Comparison of ENCODE assay signal across 31 cellular contexts in the genomic region with DNA sequence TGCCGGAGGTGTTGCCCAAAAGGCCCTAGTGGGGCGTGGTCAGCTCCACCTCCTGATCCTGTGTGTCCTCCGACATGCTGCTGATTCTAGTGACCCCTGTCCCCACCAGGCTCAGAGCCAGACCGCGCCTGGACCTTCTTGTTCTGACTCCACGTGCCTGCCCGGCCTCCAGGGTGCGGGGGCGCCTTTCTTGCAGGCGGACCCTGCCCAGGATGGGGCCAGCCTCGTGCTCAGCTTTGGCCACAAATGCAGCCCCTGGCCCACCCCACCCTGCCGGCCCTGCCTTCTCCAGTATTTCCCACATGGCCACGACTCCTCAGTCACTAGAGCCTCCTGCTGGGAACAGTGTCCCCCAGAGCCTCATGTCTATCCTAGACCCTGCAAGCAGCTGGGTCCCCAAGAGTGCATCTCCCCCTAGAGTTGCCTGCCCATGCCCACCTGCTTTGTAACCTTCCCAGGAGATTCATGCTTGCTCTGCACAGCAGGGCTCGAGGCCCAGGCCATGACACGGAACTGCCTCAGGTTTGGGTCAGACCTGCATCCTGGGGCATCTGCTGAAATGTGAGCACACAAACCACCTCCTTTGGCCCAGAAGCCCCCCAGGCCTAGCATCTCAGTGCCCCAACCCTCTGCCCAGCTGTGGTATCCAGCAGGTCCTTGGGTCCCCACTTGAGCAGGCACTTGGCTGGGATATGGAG. TPM values are rescaled to one million over a fixed set of nuclear protein-coding genes. Genes with fewer than 3 reads are reported as not detected.
DNase-seq lines count a peak whose midpoint lies in the region; ATAC-seq, FAIRE-seq and TF ChIP-seq lines count a peak whose summit lies in the region.
"Had no signal": no experiment of that assay in that cellular context is flagged by ENCODE, and none has a peak within 500 bp of the region (broad histone marks: within the 10 kb centered on the region; RNA-seq: fewer than 3 reads in every experiment).

No MANE protein-coding gene starts in this region.

- no peaks in the 10 kb centered on the region for H3K36me3 Mint-ChIP-seq in natural killer cell treated with Interleukin-12 subunit alpha and Interleukin-12 subunit beta and Interleukin-15 and Interleukin-18, amount 100 ng/mL, for 72 hours
- no peaks in the 10 kb centered on the region for H3K36me3 Mint-ChIP-seq in natural killer cell
- H3K36me3 Mint-ChIP-seq in neural crest cell (ENCODE audit: low read depth): no peaks in the 10 kb centered on the region

- H3K9me3 ChIP-seq in kidney (ENCODE audit: control insufficient read depth in 1 of 2, low read length in 2 of 2): no peaks in the 10 kb centered on the region
- H3K9me3 ChIP-seq: BE2C, gastroesophageal sphincter, testis had no signal

- no peaks in the 10 kb centered on the region for H3K27me3 Mint-ChIP-seq in natural killer cell treated with Interleukin-12 subunit alpha and Interleukin-12 subunit beta and Interleukin-15 and Interleukin-18, amount 100 ng/mL, for 72 hours
- H3K27me3 Mint-ChIP-seq in natural killer cell (ENCODE audit: low read depth in 2 of 2) (no peaks in the 10 kb centered on the region), neural crest cell (ENCODE audit: low read depth) (peaks cover 3% of the 10 kb centered on the region)
- H3K27me3 Mint-ChIP-seq: activated naive CD4-positive, alpha-beta T cell treated with anti-CD3 and anti-CD28 coated beads, Interleukin-2, amount 50 U/mL, for 24 hours; IgD-negative memory B cell; T-cell had no signal

- peaks cover 0 to 4% of the 10 kb centered on the region in 2 donors for H3K36me3 ChIP-seq in kidney (ENCODE audit: control insufficient read depth in 1 of 2, insufficient read depth in 2 of 2, low read length in 2 of 2)
- H3K36me3 ChIP-seq: BE2C, WERI-Rb-1 had no signal

- no peak overlapping the region for H3K9ac ChIP-seq in kidney (ENCODE audit: low read length in 2 of 2)

- intact Hi-C loops in natural killer cell (cut with micrococcal nuclease): no loop called here
- intact Hi-C loops in kidney (cut with DNase I): no loop called here

- no peak overlapping the region for H3K4me3 Mint-ChIP-seq in natural killer cell treated with Interleukin-12 subunit alpha and Interleukin-12 subunit beta and Interleukin-15 and Interleukin-18, amount 100 ng/mL, for 72 hours
- H3K4me3 Mint-ChIP-seq in natural killer cell (no peak overlapping the region), neural crest cell (peak overlapping the region; percentile 38)
- H3K4me3 Mint-ChIP-seq: activated naive CD4-positive, alpha-beta T cell treated with anti-CD3 and anti-CD28 coated beads, Interleukin-2, amount 50 U/mL, for 24 hours had no signal

- no peak for ATAC-seq in natural killer cell treated with Interleukin-12 subunit alpha and Interleukin-12 subunit beta and Interleukin-15 and Interleukin-18, amount 100 ng/mL, for 72 hours
- no peak for ATAC-seq in natural killer cell
- ATAC-seq: gastroesophageal sphincter had no signal

- H3K4me3 ChIP-seq in kidney (ENCODE audit: low read length in 2 of 2) (no peak overlapping the region), foreskin fibroblast (ENCODE audit: low read depth in 1 of 2, low read length in 2 of 2) (no peak overlapping the region)
- H3K4me3 ChIP-seq: hepatocyte had no signal

- H3K27ac ChIP-seq in kidney (ENCODE audit: low read depth in 2 of 2, low read length in 2 of 2): peak overlapping the region; percentile 37 to 80
- H3K27ac ChIP-seq: gastroesophageal sphincter, hepatocyte, testis, WERI-Rb-1 had no signal

- H3K27ac Mint-ChIP-seq in natural killer cell treated with Interleukin-12 subunit alpha and Interleukin-12 subunit beta and Interleukin-15 and Interleukin-18, amount 100 ng/mL, for 72 hours: no peak overlapping the region
- H3K27ac Mint-ChIP-seq in natural killer cell (no peak overlapping the region), neural crest cell (ENCODE audit: unreplicated experiment) (no peak overlapping the region)
- H3K27ac Mint-ChIP-seq: activated naive CD4-positive, alpha-beta T cell treated with anti-CD3 and anti-CD28 coated beads, Interleukin-2, amount 50 U/mL, for 24 hours; activated T-helper 2 cell treated with anti-CD3 and anti-CD28 coated beads, Interferon-gamma antibody, Interleukin-2, Interleukin-4, amounts not matched to agents 10 μg/mL and 5 μg/mL and 100 μg/mL, durations not matched to agents 14 hours and 24 hours and 36 hours; T-cell had no signal

- peak; percentile 56 for DNase-seq in natural killer cell treated with Interleukin-12 subunit alpha and Interleukin-12 subunit beta and Interleukin-15 and Interleukin-18, amount 100 ng/mL, for 72 hours (ENCODE audit: low spot score)
- DNase-seq in natural killer cell (no peak), kidney (no peak), neural crest cell (ENCODE audit: low read depth, low spot score) (no peak), amygdala (lab: John Stamatoyannopoulos, UW) (no peak), NCI-H146 (lab: John Stamatoyannopoulos, UW) (no peak), foreskin fibroblast (no peak)
- no peak for DNase-seq in stimulated activated CD4-positive, alpha-beta T cell treated with anti-CD3 and anti-CD28 coated beads, Interleukin-15, amount 100 ng/mL, for 24 hours
- DNase-seq: activated T-cell treated with anti-CD3 and anti-CD28 coated beads for 4 hours, amniotic stem cell, DMS153, left cardiac atrium, mesendoderm, NCI-H1694, NCI-H446 treated with DMSO at 0.1 percent for 48 hours, NCI-H774, occipital lobe, testis, WERI-Rb-1 had no signal

- FAIRE-seq in kidney (lab: Jason Lieb, UNC): no peak
- FAIRE-seq: A204.1, GM12891, RCC 7860, urothelium cell line had no signal

- no peak for TF ChIP-seq CTCF in natural killer cell (IDR thresholded peaks at IDR 0.05)
- TF ChIP-seq CTCF in kidney (IDR thresholded peaks at IDR 0.05; ENCODE audit: borderline replicate concordance, extremely low read depth, insufficient read depth): no peak
- TF ChIP-seq CTCF in neural crest cell (conservative IDR thresholded peaks at IDR 0.05): no peak
- no peak for TF ChIP-seq CTCF in foreskin fibroblast (IDR thresholded peaks at IDR 0.05; ENCODE audit: low read depth, low read length)

- H3K9me3 Mint-ChIP-seq in natural killer cell treated with Interleukin-12 subunit alpha and Interleukin-12 subunit beta and Interleukin-15 and Interleukin-18, amount 100 ng/mL, for 72 hours: no peaks in the 10 kb centered on the region
- H3K9me3 Mint-ChIP-seq in natural killer cell (no peaks in the 10 kb centered on the region), neural crest cell (no peaks in the 10 kb centered on the region)
- H3K9me3 Mint-ChIP-seq: activated naive CD4-positive, alpha-beta T cell treated with anti-CD3 and anti-CD28 coated beads, Interleukin-2, amount 50 U/mL, for 24 hours; activated T-helper 2 cell treated with anti-CD3 and anti-CD28 coated beads, Interferon-gamma antibody, Interleukin-2, Interleukin-4, amounts not matched to agents 10 μg/mL and 5 μg/mL and 100 μg/mL, durations not matched to agents 14 hours and 24 hours and 36 hours; IgD-negative memory B cell; T-cell had no signal

- H3K4me1 Mint-ChIP-seq in natural killer cell treated with Interleukin-12 subunit alpha and Interleukin-12 subunit beta and Interleukin-15 and Interleukin-18, amount 100 ng/mL, for 72 hours (ENCODE audit: low read depth in 2 of 2): peaks cover 0 to 11% of the 10 kb centered on the region in 2 donors
- H3K4me1 Mint-ChIP-seq in natural killer cell (peaks cover 0 to 27% of the 10 kb centered on the region in 2 donors), neural crest cell (peaks cover 26% of the 10 kb centered on the region)
- H3K4me1 Mint-ChIP-seq: activated naive CD4-positive, alpha-beta T cell treated with anti-CD3 and anti-CD28 coated beads, Interleukin-2, amount 50 U/mL, for 24 hours had no signal

- H3K4me1 ChIP-seq in kidney (ENCODE audit: control insufficient read depth in 1 of 2, insufficient read depth in 1 of 2, low read depth in 1 of 2, low read length in 2 of 2): peaks cover 2 to 3% of the 10 kb centered on the region in 2 donors

RNA-seq across cellular contexts. Expression of a gene that starts 27.0 kb away (rescaled TPM):
- 10 to 100 TPM; 22.0 to 38.1 TPM for total RNA-seq in natural killer cell treated with Interleukin-12 subunit alpha and Interleukin-12 subunit beta and Interleukin-15 and Interleukin-18, amount 100 ng/mL, for 72 hours
- total RNA-seq in natural killer cell (10 to 100 TPM; 13.9 to 16.5 (median 14.2) TPM), kidney (23.9 TPM), neural crest cell (42.8 and 44.8 TPM in 2 replicates)
- polyA plus RNA-seq in kidney (ENCODE audit: insufficient read depth, low read depth, low replicate concordance): 37.1 TPM

RNA-seq across cellular contexts. Expression of a gene that starts 47.5 kb away (rescaled TPM):
- 10 to 100 TPM; 18.3 to 22.8 TPM for total RNA-seq in natural killer cell treated with Interleukin-12 subunit alpha and Interleukin-12 subunit beta and Interleukin-15 and Interleukin-18, amount 100 ng/mL, for 72 hours
- total RNA-seq in natural killer cell (10 to 100 TPM; 34.6 to 50.3 (median 41.8) TPM), kidney (9.7 TPM), neural crest cell (10.5 and 11.1 TPM in 2 replicates)
- polyA plus RNA-seq in kidney (ENCODE audit: insufficient read depth, low read depth, low replicate concordance): 70.7 TPM

RNA-seq across cellular contexts. Expression of a gene that starts 58.8 kb away (rescaled TPM):
- total RNA-seq in natural killer cell treated with Interleukin-12 subunit alpha and Interleukin-12 subunit beta and Interleukin-15 and Interleukin-18, amount 100 ng/mL, for 72 hours: 1 to 10 TPM; 2.4 to 5.9 TPM
- 1 to 10 TPM; 4.7 to 7.0 (median 5.6) TPM for total RNA-seq in natural killer cell
- total RNA-seq in kidney: 3.4 TPM
- polyA plus RNA-seq in kidney (ENCODE audit: insufficient read depth, low read depth, low replicate concordance): 0.47 TPM
- 1.4 and 1.5 TPM in 2 replicates for total RNA-seq in neural crest cell
- total RNA-seq: gastroesophageal sphincter, myocyte, occipital lobe had no signal
